ENCODE assay signal across 9 cellular contexts in the genomic region with DNA sequence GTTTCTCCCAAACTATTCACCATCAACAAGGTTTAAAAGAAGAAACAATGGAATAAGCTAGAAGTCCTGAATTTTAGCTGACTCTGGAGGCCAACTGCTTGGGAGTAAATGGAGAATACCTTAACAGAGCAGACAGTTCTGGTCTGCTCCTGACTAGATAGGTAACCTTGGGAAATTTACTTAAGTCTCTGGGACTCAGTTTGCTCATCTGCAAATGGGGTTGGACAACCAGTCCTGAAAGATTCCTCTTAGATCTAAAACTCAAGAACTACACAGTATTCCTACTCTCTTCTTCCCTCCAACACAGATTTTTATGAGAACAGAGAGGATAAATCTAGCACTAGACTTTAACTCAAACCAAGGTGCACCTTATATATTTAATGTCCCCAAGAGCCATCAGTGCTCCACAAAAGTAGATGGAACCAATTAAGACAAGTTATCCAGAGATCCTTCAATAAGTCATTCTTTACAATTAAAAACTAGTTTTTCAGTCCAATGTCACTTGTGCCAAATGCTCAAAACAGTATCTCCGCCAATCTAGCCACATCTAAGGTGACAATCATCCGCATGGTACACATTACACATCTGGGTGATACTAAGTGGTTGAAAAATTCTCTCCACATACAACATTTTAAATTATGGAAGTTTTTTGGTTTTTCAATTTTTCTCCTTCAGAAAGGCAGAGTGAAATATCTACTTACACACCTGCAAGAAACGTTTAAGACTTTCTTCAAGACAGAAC. TPM values are rescaled to one million over a fixed set of nuclear protein-coding genes. Genes with fewer than 3 reads are reported as not detected.
A peak's percentile ranks its signal among the peaks of the same experiment; 100 is the strongest.
DNase-seq lines count a peak whose midpoint lies in the region; ATAC-seq and TF ChIP-seq lines count a peak whose summit lies in the region.
"Had no signal": no experiment of that assay in that cellular context is flagged by ENCODE, and none has a peak within 500 bp of the region (broad histone marks: within the 10 kb centered on the region; RNA-seq: fewer than 3 reads in every experiment).

No MANE protein-coding gene starts in this region.

- no peak for TF ChIP-seq EP300 in transverse colon (IDR thresholded peaks at IDR 0.05; ENCODE audit: low read depth)

- peak overlapping the region; percentile 98 for H3K4me3 Mint-ChIP-seq in activated naive CD4-positive, alpha-beta T cell treated with anti-CD3 and anti-CD28 coated beads, Interleukin-2, amount 10 ng/mL, durations not matched to agents 7 days and 5 days
- peak overlapping the region; percentile 90 for H3K4me3 Mint-ChIP-seq in memory B cell

- H3K4me1 Mint-ChIP-seq in activated naive CD4-positive, alpha-beta T cell treated with anti-CD3 and anti-CD28 coated beads, Interleukin-2, amount 10 ng/mL, durations not matched to agents 7 days and 5 days: peaks cover 72% of the 10 kb centered on the region
- H3K4me1 Mint-ChIP-seq in memory B cell: peaks cover 45% of the 10 kb centered on the region

- H3K27me3 ChIP-seq in transverse colon: no peaks in the 10 kb centered on the region

- in situ Hi-C loops in astrocyte of the spinal cord (cut with HindIII; ENCODE audit: low sequenced_read_pairs) (no loop called here), transverse colon (cut with MboI; ENCODE audit: low pct_ligation_motif_present in 1 of 4, low pct_unique_long_range_greater_than_20kb in 1 of 4, low sequenced_read_pairs in 3 of 4) (no loop called here)

- peak overlapping the region; percentile 83 for H3K4me3 ChIP-seq in astrocyte of the spinal cord (ENCODE audit: low read depth, low read length)
- peak overlapping the region; percentile 75 to 92 (median 83) for H3K4me3 ChIP-seq in transverse colon

- TF ChIP-seq CTCF in astrocyte of the spinal cord (IDR thresholded peaks at IDR 0.05; ENCODE audit: low read depth, low read length) (no peak), transverse colon (IDR thresholded peaks at IDR 0.05) (no peak)

- no peaks in the 10 kb centered on the region for H3K36me3 ChIP-seq in transverse colon

- peak overlapping the region; percentile 98 to 99 (median 98) for H3K27ac ChIP-seq in transverse colon

- CTCF ChIA-PET in activated naive CD4-positive, alpha-beta T cell treated with anti-CD3 and anti-CD28 coated beads, Interleukin-2, amount 10 ng/mL, durations not matched to agents 7 days and 5 days (lab: Charles Lee): interaction anchor here (1.1 kb wide), 2 partner anchors 19 to 70 kb away, joined by 3 to 4 read pairs; partner anchors contain the start of genes NICN1 and USP4

- peak overlapping the region; percentile 95 for H3K27ac Mint-ChIP-seq in activated naive CD4-positive, alpha-beta T cell treated with anti-CD3 and anti-CD28 coated beads, Interleukin-2, amount 10 ng/mL, durations not matched to agents 7 days and 5 days
- peak overlapping the region; percentile 93 for H3K27ac Mint-ChIP-seq in memory B cell

- no peaks in the 10 kb centered on the region for H3K9me3 Mint-ChIP-seq in activated naive CD4-positive, alpha-beta T cell treated with anti-CD3 and anti-CD28 coated beads, Interleukin-2, amount 10 ng/mL, durations not matched to agents 7 days and 5 days
- H3K9me3 Mint-ChIP-seq in memory B cell: no peaks in the 10 kb centered on the region

- H3K9me3 ChIP-seq in transverse colon: no peaks in the 10 kb centered on the region

- ATAC-seq in memory B cell (ENCODE audit: low read depth): no peak
- no peak for ATAC-seq in HG02798 (IDR thresholded peaks at IDR 0.05; ENCODE audit: poor library complexity, unreplicated experiment)

- peak; percentile 31 for DNase-seq in activated naive CD4-positive, alpha-beta T cell treated with anti-CD3 and anti-CD28 coated beads, Interleukin-2, amount 10 ng/mL, durations not matched to agents 7 days and 5 days
- no peak for DNase-seq in activated naive CD4-positive, alpha-beta T cell treated with anti-CD3 and anti-CD28 coated beads, Interleukin-2, amount 50 U/mL, for 16 hours
- no peak for DNase-seq in astrocyte of the spinal cord (ENCODE audit: low read depth, low spot score)
- DNase-seq in memory B cell (ENCODE audit: low spot score in 2 of 2): no peak
- no peak for DNase-seq in transverse colon
- DNase-seq in SK-N-DZ (ENCODE audit: low spot score): no peak
- DNase-seq in stimulated activated CD4-positive, alpha-beta T cell treated with anti-CD3 and anti-CD28 coated beads, Interleukin-2, amount 100 ng/mL, for 48 hours: no peak
- DNase-seq: stimulated activated CD4-positive, alpha-beta T cell treated with anti-CD3 and anti-CD28 coated beads, Interleukin-4, amount 100 ng/mL, for 1 hour had no signal

- intact Hi-C loops in transverse colon (cut with DNase I; ENCODE audit: low total_unique reads): loop anchor here (2.0 kb wide), 1 partner anchor 69 kb away; the partner anchor contains the start of gene USP4

- H3K27me3 Mint-ChIP-seq in activated naive CD4-positive, alpha-beta T cell treated with anti-CD3 and anti-CD28 coated beads, Interleukin-2, amount 10 ng/mL, durations not matched to agents 7 days and 5 days: no peaks in the 10 kb centered on the region
- no peaks in the 10 kb centered on the region for H3K27me3 Mint-ChIP-seq in memory B cell

- WGBS in transverse colon (ENCODE audit: low coverage in 1 of 2), 2 donors: 23 to 30% methylated on average over 3 of the region's 3 CpGs

- peaks cover 46% of the 10 kb centered on the region for H3K36me3 Mint-ChIP-seq in activated naive CD4-positive, alpha-beta T cell treated with anti-CD3 and anti-CD28 coated beads, Interleukin-2, amount 10 ng/mL, durations not matched to agents 7 days and 5 days
- H3K36me3 Mint-ChIP-seq in memory B cell: peaks cover 8% of the 10 kb centered on the region

- TF ChIP-seq POLR2A in transverse colon (IDR thresholded peaks at IDR 0.05): no peak

- peaks cover 33 to 78% (median 52%) of the 10 kb centered on the region in 4 donors for H3K4me1 ChIP-seq in transverse colon

RNA-seq across cellular contexts. Expression of gene RHOA, which starts 1.5 kb away (rescaled TPM):
- 100 to 1,000 TPM; 302 to 526 (median 401) TPM for total RNA-seq in transverse colon
- 289 and 303 TPM in 2 replicates for polyA plus RNA-seq in SK-N-DZ (2014; cell fraction: cytosol; rRNA removed)
- polyA plus RNA-seq in SK-N-DZ (2014; cell fraction: nucleus; rRNA removed): 135 and 139 TPM in 2 replicates

RNA-seq across cellular contexts. Expression of gene TCTA, which starts 1.9 kb away (rescaled TPM):
- 10 to 100 TPM in 3 of 4 donors, 1 to 10 TPM in 1; 7.8 to 59.8 (median 38.6) TPM for total RNA-seq in transverse colon
- 13.0 and 15.2 TPM in 2 replicates for polyA plus RNA-seq in SK-N-DZ (2014; cell fraction: cytosol; rRNA removed)
- 1.9 and 5.5 TPM in 2 replicates for polyA plus RNA-seq in SK-N-DZ (2014; cell fraction: nucleus; rRNA removed)

RNA-seq across cellular contexts. Expression of gene AMT, which starts 12.0 kb away (rescaled TPM):
- 10 to 100 TPM; 13.5 to 58.3 (median 20.3) TPM for total RNA-seq in transverse colon
- polyA plus RNA-seq in SK-N-DZ (2014; cell fraction: cytosol; rRNA removed): 25.3 and 29.1 TPM in 2 replicates
- 46.0 and 58.1 TPM in 2 replicates for polyA plus RNA-seq in SK-N-DZ (2014; cell fraction: nucleus; rRNA removed)

RNA-seq across cellular contexts. Expression of gene NICN1, which starts 18.9 kb away (rescaled TPM):
- total RNA-seq in transverse colon: 1 to 10 TPM in 3 of 4 donors, not detected in 1; 2.6 to 7.5 (median 5.7) TPM
- 6.7 and 8.0 TPM in 2 replicates for polyA plus RNA-seq in SK-N-DZ (2014; cell fraction: cytosol; rRNA removed)
- polyA plus RNA-seq in SK-N-DZ (2014; cell fraction: nucleus; rRNA removed): 41.9 and 49.9 TPM in 2 replicates

RNA-seq across cellular contexts. Expression of gene GPX1, which starts 52.1 kb away (rescaled TPM):
- total RNA-seq in transverse colon: 100 to 1,000 TPM; 155 to 485 (median 274) TPM
- 103 and 122 TPM in 2 replicates for polyA plus RNA-seq in SK-N-DZ (2014; cell fraction: cytosol; rRNA removed)
- polyA plus RNA-seq in SK-N-DZ (2014; cell fraction: nucleus; rRNA removed): 56.1 and 66.9 TPM in 2 replicates
